In genomic region chr9:134333874-134334581, GRCh38 we compare ENCODE assay signal across 2 cellular contexts.
A peak's percentile ranks its signal among the peaks of the same experiment; 100 is the strongest.
TF ChIP-seq lines count a peak whose summit lies in the region.

No MANE protein-coding gene starts in this region.

TF ChIP-seq in SK-N-SH, 30 proteins besides CTCF, POLR2A, EP300 and RAD21:
- TF ChIP-seq REST (IDR thresholded peaks at IDR 0.05; ENCODE audit: low read depth, low read length) (peak; percentile 86), USF2 (IDR thresholded peaks at IDR 0.05; ENCODE audit: borderline replicate concordance, low read depth, low read length) (no peak), GABPA (IDR thresholded peaks at IDR 0.05; ENCODE audit: low read depth) (no peak), NFIC (IDR thresholded peaks at IDR 0.05; ENCODE audit: borderline replicate concordance) (no peak), FOXM1 (IDR thresholded peaks at IDR 0.05; ENCODE audit: low read depth) (no peak)

TF ChIP-seq in SK-N-SH treated with all-trans-retinoic acid at 6 μM for 48 hours, 23 proteins besides CTCF, POLR2A, EP300 and RAD21 (continued from another document):
- no peak for TF ChIP-seq CSDC2 (CRISPR knock-in tag; IDR thresholded peaks at IDR 0.05)
- TF ChIP-seq PATZ1 (CRISPR knock-in tag; IDR thresholded peaks at IDR 0.05; ENCODE audit: borderline replicate concordance) = no peak
- TF ChIP-seq RARB (CRISPR knock-in tag; IDR thresholded peaks at IDR 0.05) = no peak
- no peak for TF ChIP-seq ISL1 (CRISPR knock-in tag; IDR thresholded peaks at IDR 0.05)
- no peak for TF ChIP-seq SNAI2 (CRISPR knock-in tag; IDR thresholded peaks at IDR 0.05)
- TF ChIP-seq ZC3H10 (CRISPR knock-in tag; IDR thresholded peaks at IDR 0.05) = no peak
- no peak for TF ChIP-seq ZNF8 (CRISPR knock-in tag; IDR thresholded peaks at IDR 0.05)
- TF ChIP-seq BACH2 (CRISPR knock-in tag; IDR thresholded peaks at IDR 0.05; ENCODE audit: borderline replicate concordance) = no peak
- TF ChIP-seq OSR1 (CRISPR knock-in tag; IDR thresholded peaks at IDR 0.05) = no peak
- no peak for TF ChIP-seq ZFP3 (CRISPR knock-in tag; IDR thresholded peaks at IDR 0.05)
- TF ChIP-seq TSHZ2 (CRISPR knock-in tag; IDR thresholded peaks at IDR 0.05) = no peak
- TF ChIP-seq ARNTL (CRISPR knock-in tag; IDR thresholded peaks at IDR 0.05; ENCODE audit: borderline replicate concordance, low read depth) = no peak
- no peak for TF ChIP-seq CREB5 (CRISPR knock-in tag; IDR thresholded peaks at IDR 0.05; ENCODE audit: low read depth)
